Comparison of ENCODE assay signal across 7 cellular contexts in the genomic region with DNA sequence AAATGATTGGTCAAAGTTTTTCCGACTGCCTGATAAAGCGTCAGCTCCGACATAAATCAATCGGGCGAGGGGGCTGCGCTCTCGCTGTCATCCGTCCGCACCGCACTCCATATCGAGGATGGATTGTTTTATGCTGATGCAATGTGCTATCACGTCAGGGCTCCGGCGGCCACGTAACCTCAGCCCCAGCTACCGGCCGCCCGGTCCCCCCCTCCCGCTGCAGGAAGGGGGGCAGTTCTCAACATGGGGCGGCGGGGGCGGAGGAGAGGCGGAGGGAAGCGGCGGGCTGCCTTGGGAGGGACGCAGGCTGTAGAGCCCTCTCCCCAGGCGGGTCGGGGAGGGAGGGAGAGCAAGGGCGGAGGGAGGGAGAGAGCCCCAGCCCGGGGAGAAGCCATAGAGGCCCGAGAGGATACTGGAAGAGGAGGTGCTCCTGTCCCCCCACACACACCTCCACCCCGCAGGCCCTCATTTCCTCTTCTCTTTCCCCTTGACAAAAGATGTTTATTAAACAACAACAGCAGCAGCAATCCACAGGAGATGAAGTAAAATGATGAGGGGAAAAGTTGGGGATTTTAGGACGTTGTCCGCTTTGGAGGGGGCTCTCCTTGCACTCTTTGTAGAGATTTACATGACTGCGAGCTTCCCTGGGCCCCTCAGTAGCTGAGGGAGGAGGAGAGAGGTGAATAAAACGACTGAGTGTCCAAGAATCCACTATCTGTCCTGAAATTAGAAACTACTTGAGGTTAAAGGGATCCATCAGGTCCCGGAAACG.
DNase-seq lines count a peak whose midpoint lies in the region; TF ChIP-seq lines count a peak whose summit lies in the region.

No MANE protein-coding gene starts in this region.

- intact Hi-C loops in head of caudate nucleus (cut with DNase I) = no loop called here

- H3K4me3 ChIP-seq in coronary artery = peak overlapping the region; percentile 57
- peak overlapping the region in 6 of 7 experiments; percentile 5 to 25 (median 16) for H3K4me3 ChIP-seq in skin epidermis

- H3K27ac ChIP-seq in coronary artery = no peak overlapping the region
- peak overlapping the region in 1 of 21 experiments; percentile 70 for H3K27ac ChIP-seq in skin epidermis

- TF ChIP-seq CTCF in coronary artery (IDR thresholded peaks at IDR 0.05) = no peak

- DNase-seq in HK-2 (ENCODE audit: unreplicated experiment) (peak; percentile 91), SHP77 treated with DMSO at 0.1 percent for 48 hours (lab: John Stamatoyannopoulos, UW) (peak; percentile 80), coronary artery (ENCODE audit: low spot score) (no peak), amygdala (lab: John Stamatoyannopoulos, UW) (no peak), NCI-H1436 (lab: John Stamatoyannopoulos, UW) (no peak), head of caudate nucleus (no peak)

Comparison
In these comparisons a context has a peak if more than half of its experiments do, and no peak if none do; other contexts are left out.
1. DNase-seq: peak in HK-2 (single experiment) and SHP77 treated with DMSO at 0.1 percent for 48 hours (single experiment); none in coronary artery (single experiment), amygdala (0 of 56), NCI-H1436 (single experiment) and head of caudate nucleus (0 of 42).